8 cellular contexts compared by ENCODE assay signal in the genomic region with DNA sequence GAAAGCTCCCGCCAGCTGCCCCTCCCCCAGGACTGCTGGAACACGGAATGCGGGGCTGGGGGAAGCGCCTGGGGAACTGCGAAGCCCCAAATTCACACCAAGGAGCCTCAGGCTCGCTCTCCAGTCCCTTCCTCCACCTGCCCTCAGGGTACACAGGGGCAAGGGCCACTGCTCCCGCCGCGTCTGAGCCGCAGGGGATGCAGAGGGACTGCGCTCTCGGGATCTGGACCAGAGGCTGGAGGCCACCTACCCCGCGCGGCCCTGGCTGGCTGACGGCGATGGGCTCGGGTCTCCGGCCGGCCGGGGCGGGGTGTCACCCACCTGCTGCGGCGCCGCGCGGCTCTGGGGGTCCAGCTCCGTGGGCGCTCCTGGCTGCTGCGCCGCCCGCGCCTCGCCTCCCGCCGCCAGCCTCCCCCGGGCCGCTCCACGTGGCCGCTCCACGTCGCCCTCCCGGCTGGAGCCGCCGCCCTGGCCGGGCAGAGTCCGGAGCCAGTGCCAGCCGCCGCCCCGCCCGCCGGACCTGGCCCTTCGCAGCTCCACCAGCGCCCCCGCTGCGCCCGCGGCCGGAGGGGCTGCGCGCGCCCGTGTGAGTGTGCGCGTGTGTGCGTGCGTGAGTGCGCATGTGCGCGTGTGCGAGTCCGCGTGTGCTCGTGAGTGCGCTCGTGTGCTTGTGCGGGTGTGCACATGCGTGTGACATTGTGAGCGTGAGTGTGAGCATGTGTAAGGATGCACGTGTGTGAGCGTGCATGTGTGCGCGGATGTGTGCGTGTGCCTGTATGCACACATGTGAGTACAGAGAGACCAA. TPM values are rescaled to one million over a fixed set of nuclear protein-coding genes. Genes with fewer than 3 reads are reported as not detected.
DNase-seq lines count a peak whose midpoint lies in the region; ATAC-seq, FAIRE-seq and TF ChIP-seq lines count a peak whose summit lies in the region.

TSS of gene CGREF1 (minus strand) at position 604 of the 805 bp plus-strand sequence. CDS start 14,762 bp downstream, outside the sequence.

- H3K4me3 ChIP-seq in astrocyte (ENCODE audit: insufficient read depth, low read depth, low read length) (peak within 1 kb of the TSS; percentile 61), keratinocyte (ENCODE audit: control insufficient read depth in 2 of 3, extremely low read depth in 1 of 3, insufficient read depth in 2 of 3, low read depth in 1 of 3, low read length in 3 of 3) (peak within 1 kb of the TSS; percentile 28 to 46 (median 44))

- no peaks in the 10 kb centered on the region for H3K79me2 ChIP-seq in astrocyte (ENCODE audit: insufficient read depth, low read length)
- H3K79me2 ChIP-seq in keratinocyte (ENCODE audit: control insufficient read depth, insufficient read depth, low read length) = no peaks in the 10 kb centered on the region

- peaks cover 14% of the 10 kb centered on the region for H3K27me3 ChIP-seq in CD4-positive, alpha-beta T cell (ENCODE audit: control insufficient read depth, insufficient read depth, low read length)
- peaks cover 47% of the 10 kb centered on the region for H3K27me3 ChIP-seq in astrocyte (ENCODE audit: insufficient read depth, low read length)
- peaks cover 59% of the 10 kb centered on the region for H3K27me3 ChIP-seq in keratinocyte (ENCODE audit: control insufficient read depth, extremely low read depth, insufficient read depth, low read length)

- POLR2A ChIA-PET in CD4-positive, alpha-beta T cell (lab: Charles Lee) = interaction anchor here (0.8 kb wide), 1 partner anchor 47 kb away, joined by 3 read pairs; the partner anchor contains the start of gene OST4

- intact Hi-C loops in CD4-positive, alpha-beta T cell (cut with DNase I, micrococcal nuclease) = no loop called here

- H3K27ac ChIP-seq in CD4-positive, alpha-beta T cell (ENCODE audit: low read depth, low read length) = no peak within 1 kb of the TSS
- no peak within 1 kb of the TSS for H3K27ac ChIP-seq in astrocyte (ENCODE audit: low read depth, low read length)
- no peak within 1 kb of the TSS for H3K27ac ChIP-seq in keratinocyte (ENCODE audit: control insufficient read depth, insufficient read depth, low read length)

- H4K20me1 ChIP-seq in astrocyte (ENCODE audit: insufficient read depth, low read length) = no peaks in the 10 kb centered on the region
- no peaks in the 10 kb centered on the region for H4K20me1 ChIP-seq in keratinocyte (ENCODE audit: control insufficient read depth, extremely low read depth, insufficient read depth, low read length)

- no peaks in the 10 kb centered on the region for H3K36me3 Mint-ChIP-seq in CD4-positive, alpha-beta T cell (ENCODE audit: low read depth)
- peaks cover 6% of the 10 kb centered on the region for H3K36me3 Mint-ChIP-seq in astrocyte (ENCODE audit: low read depth, unreplicated experiment)

- H3K4me1 ChIP-seq in astrocyte (ENCODE audit: insufficient read depth, low read length) (peaks cover 10% of the 10 kb centered on the region), keratinocyte (ENCODE audit: control insufficient read depth, extremely low read depth, insufficient read depth, low read length) (peaks cover 3% of the 10 kb centered on the region)

- ATAC-seq in CD4-positive, alpha-beta T cell (ENCODE audit: poor library complexity) = no peak
- ATAC-seq in GM21723 (IDR thresholded peaks at IDR 0.05; ENCODE audit: unreplicated experiment) (no peak), GM18520 (IDR thresholded peaks at IDR 0.05; ENCODE audit: unreplicated experiment) (no peak)

- H3K27me3 Mint-ChIP-seq in CD4-positive, alpha-beta T cell = peaks cover 33% of the 10 kb centered on the region
- peaks cover 65% of the 10 kb centered on the region for H3K27me3 Mint-ChIP-seq in astrocyte (ENCODE audit: low read depth, unreplicated experiment)

- peak within 1 kb of the TSS; percentile 85 for H2AFZ ChIP-seq in astrocyte (ENCODE audit: low read depth, low read length)
- peak within 1 kb of the TSS; percentile 68 for H2AFZ ChIP-seq in keratinocyte (ENCODE audit: control insufficient read depth, low read length)

- TF ChIP-seq CTCF in CD4-positive, alpha-beta T cell (IDR thresholded peaks at IDR 0.05) = no peak
- TF ChIP-seq CTCF in astrocyte (IDR thresholded peaks at IDR 0.05; ENCODE audit: insufficient read depth, low read depth, low read length) (no peak), keratinocyte (optimal IDR thresholded peaks at IDR 0.05 in 1 of 3, IDR thresholded peaks at IDR 0.05 in 1 of 3, conservative IDR thresholded peaks at IDR 0.05 in 1 of 3; ENCODE audit: extremely low read depth in 1 of 3, insufficient read depth in 2 of 3, low read length in 3 of 3) (no peak)

- H3K4me3 Mint-ChIP-seq in CD4-positive, alpha-beta T cell = peak within 1 kb of the TSS; percentile 81
- peak within 1 kb of the TSS; percentile 81 for H3K4me3 Mint-ChIP-seq in astrocyte (ENCODE audit: unreplicated experiment)

- no peaks in the 10 kb centered on the region for H3K9me1 ChIP-seq in keratinocyte (ENCODE audit: control insufficient read depth, extremely low read depth, insufficient read depth, low read length)

- H3K4me2 ChIP-seq in astrocyte (ENCODE audit: low read length) (peak within 1 kb of the TSS; percentile 92), keratinocyte (ENCODE audit: control insufficient read depth, extremely low read depth, insufficient read depth, low read depth, low read length) (peak within 1 kb of the TSS; percentile 65)

- DNase-seq in CD4-positive, alpha-beta T cell = no peak
- DNase-seq in HuH-7.5 (ENCODE audit: low spot score) (peak; percentile 39), astrocyte (ENCODE audit: low read depth) (no peak), keratinocyte (ENCODE audit: low read depth, low spot score) (no peak), activated gamma-delta T cell (lab: John Stamatoyannopoulos, UW) (no peak)
- peak; percentile 41 for DNase-seq in stimulated activated CD8-positive, alpha-beta memory T cell treated with anti-CD3 and anti-CD28 coated beads, Interleukin-4, amount 100 ng/mL, for 48 hours

- H3K9me3 ChIP-seq in CD4-positive, alpha-beta T cell (ENCODE audit: control insufficient read depth, low read length) = no peaks in the 10 kb centered on the region
- H3K9me3 ChIP-seq in astrocyte (ENCODE audit: insufficient read depth, low read depth, low read length) = peaks cover 2% of the 10 kb centered on the region
- no peaks in the 10 kb centered on the region for H3K9me3 ChIP-seq in keratinocyte (ENCODE audit: control insufficient read depth, low read depth, low read length)

- FAIRE-seq in astrocyte (lab: Jason Lieb, UNC) (no peak), keratinocyte (lab: Jason Lieb, UNC) (no peak)

- CTCF ChIA-PET in CD4-positive, alpha-beta T cell (lab: Charles Lee) = no interaction called here

- H3K27ac Mint-ChIP-seq in CD4-positive, alpha-beta T cell = no peak within 1 kb of the TSS
- no peak within 1 kb of the TSS for H3K27ac Mint-ChIP-seq in astrocyte (ENCODE audit: unreplicated experiment)

- no peak within 1 kb of the TSS for H3K9ac ChIP-seq in astrocyte (ENCODE audit: low read length)
- no peak within 1 kb of the TSS for H3K9ac ChIP-seq in keratinocyte (ENCODE audit: control insufficient read depth, extremely low read depth, insufficient read depth, low read length)

- dilution Hi-C loops in keratinocyte (cut with MboI; ENCODE audit: extremely low pct_ligation_motif_present, low sequenced_read_pairs) = no loop called here

- no peaks in the 10 kb centered on the region for H3K9me3 Mint-ChIP-seq in CD4-positive, alpha-beta T cell
- H3K9me3 Mint-ChIP-seq in astrocyte (ENCODE audit: unreplicated experiment) = peaks cover 6% of the 10 kb centered on the region

- H3K36me3 ChIP-seq in astrocyte (ENCODE audit: insufficient read depth, low read length) (no peaks in the 10 kb centered on the region), keratinocyte (ENCODE audit: control insufficient read depth in 2 of 2, extremely low read depth in 1 of 2, insufficient read depth in 2 of 2, low read length in 2 of 2) (no peaks in the 10 kb centered on the region)

- peaks cover 18% of the 10 kb centered on the region for H3K4me1 Mint-ChIP-seq in CD4-positive, alpha-beta T cell (ENCODE audit: low read depth)
- H3K4me1 Mint-ChIP-seq in astrocyte (ENCODE audit: low read depth, unreplicated experiment) = no peaks in the 10 kb centered on the region

RNA-seq across cellular contexts. Expression of gene CGREF1, which starts in this region (rescaled TPM):
- not detected for total RNA-seq in CD4-positive, alpha-beta T cell
- 1.8 and 3.0 TPM in 2 replicates for total RNA-seq in astrocyte
- polyA plus RNA-seq in keratinocyte = 1.1 to 1.4 TPM (median 1.3 TPM) in 3 replicates
- polyA plus RNA-seq in keratinocyte (2011; ENCODE audit: low read depth) = 0.69 TPM
- polyA plus RNA-seq in keratinocyte (2011; cell fraction: cytosol; rRNA removed) = 1.7 and 2.6 TPM in 2 replicates
- polyA plus RNA-seq in keratinocyte (2011; cell fraction: nucleus; rRNA removed) = 3.2 and 3.3 TPM in 2 replicates
- polyA plus RNA-seq in keratinocyte (2012; ENCODE audit: low replicate concordance) = 0.81 and 1.1 TPM in 2 replicates
- polyA minus RNA-seq in keratinocyte = 0.51 to 1.1 TPM (median 0.96 TPM) in 3 replicates
- 1.9 TPM for polyA minus RNA-seq in keratinocyte (2011; cell fraction: cytosol; rRNA and poly(A)+ RNA removed)
- polyA minus RNA-seq in keratinocyte (2011; cell fraction: nucleus; rRNA and poly(A)+ RNA removed) = 1.2 TPM in 1 of 2 replicates, not detected in the other

Comparison
In these comparisons a context has a peak if more than half of its experiments do, and no peak if none do; other contexts are left out.
1. DNase-seq: peak in HuH-7.5 (single experiment) and stimulated activated CD8-positive, alpha-beta memory T cell treated with anti-CD3 and anti-CD28 coated beads, Interleukin-4, amount 100 ng/mL, for 48 hours (single experiment); none in CD4-positive, alpha-beta T cell (0 of 10), astrocyte (single experiment), keratinocyte (single experiment) and activated gamma-delta T cell (single experiment).